13 cellular contexts compared by ENCODE assay signal in genomic region chr6:44452725-44453124, GRCh38.
DNase-seq lines count a peak whose midpoint lies in the region; ATAC-seq, FAIRE-seq and TF ChIP-seq lines count a peak whose summit lies in the region.
"Had no signal": no experiment of that assay in that cellular context is flagged by ENCODE, and none has a peak within 500 bp of the region (broad histone marks: within the 10 kb centered on the region; RNA-seq: fewer than 3 reads in every experiment).

No MANE protein-coding gene starts in this region.

- H3K27me3 ChIP-seq in BJ (ENCODE audit: control insufficient read depth, insufficient read depth, low read length) (no peaks in the 10 kb centered on the region), mammary epithelial cell (ENCODE audit: insufficient read depth, low read length) (no peaks in the 10 kb centered on the region)

- dilution Hi-C loops in mammary epithelial cell (cut with HindIII; ENCODE audit: low sequenced_read_pairs): no loop called here

- H3K4me2 ChIP-seq in mammary epithelial cell (ENCODE audit: insufficient read depth, low read depth, low read length): no peak overlapping the region

- intact Hi-C loops in mammary epithelial cell (cut with micrococcal nuclease): loop anchor here (1.0 kb wide), 1 partner anchor 21 kb away; no protein-coding TSS in a partner anchor

- POLR2A ChIA-PET in BJ (lab: Charles Lee): interaction anchor here (0.6 to 1.1 kb wide), 2 partner anchors 13 to 1153 kb away, joined by 3 read pairs; no protein-coding TSS in a partner anchor

- 17% methylated on average over 4 of the region's 4 CpGs for WGBS in mammary epithelial cell (ENCODE audit: low coverage, missing lambda C conversion rate)

- FAIRE-seq in HTR-8/SVneo (lab: Jason Lieb, UNC): peak; percentile 81
- FAIRE-seq: endometrium had no signal

- no TSS peak for BruUV-seq in mammary epithelial cell (replicated peaks; lab: Mats Ljungman, UMichigan)

- peaks cover 27% of the 10 kb centered on the region for H3K4me1 ChIP-seq in mammary epithelial cell (ENCODE audit: insufficient read depth, low read length)

- no peak overlapping the region for H2AFZ ChIP-seq in mammary epithelial cell (ENCODE audit: low read depth, low read length)

- H3K9me3 ChIP-seq in mammary epithelial cell (replicated peaks; ENCODE audit: insufficient read depth, low read length) (no peaks in the 10 kb centered on the region), T-helper 17 cell (ENCODE audit: control insufficient read depth, low read length, poor library complexity, severe bottlenecking) (no peaks in the 10 kb centered on the region)

- DNase-seq in BJ (ENCODE audit: low read depth) (peak; percentile 41), HTR-8/SVneo (ENCODE audit: insufficient read length, low spot score) (no peak), mammary epithelial cell (peak; percentile 89), kidney tubule cell (ENCODE audit: low spot score) (peak; percentile 97), T-helper 17 cell (no peak), DMS79 (lab: John Stamatoyannopoulos, UW) (no peak), NOMO-1 (lab: John Stamatoyannopoulos, UW; ENCODE audit: unreplicated experiment in 2 of 2) (no peak), NAMALWA (ENCODE audit: low spot score) (no peak)
- DNase-seq: activated CD4-positive, alpha-beta T cell treated with anti-CD3 and anti-CD28 coated beads for 48 hours; activated naive CD4-positive, alpha-beta T cell treated with anti-CD3 and anti-CD28 coated beads for 36 hours; KG1; stimulated activated CD4-positive, alpha-beta T cell treated with anti-CD3 and anti-CD28 coated beads, Interleukin-4, amount 100 ng/mL, for 1 hour had no signal

- no peaks in the 10 kb centered on the region for H3K79me2 ChIP-seq in mammary epithelial cell (ENCODE audit: insufficient read depth, low read length)

- H3K4me3 Mint-ChIP-seq in T-helper 17 cell: no peak overlapping the region
- H3K4me3 Mint-ChIP-seq: activated naive CD4-positive, alpha-beta T cell treated with anti-CD3 and anti-CD28 coated beads for 36 hours had no signal

- CTCF ChIA-PET in BJ (lab: Yijun Ruan, JAX) (interaction anchor here (0.8 to 1.3 kb wide), 4 partner anchors 10 to 50 kb away, joined by 3 to 5 read pairs (median 3); no protein-coding TSS in a partner anchor), mammary epithelial cell (lab: Charles Lee; ENCODE audit: low non-redundant PET) (interaction anchor here (0.6 kb wide), 1 partner anchor 555 kb away, joined by 3 read pairs; no protein-coding TSS in a partner anchor)

- no peaks in the 10 kb centered on the region for H4K20me1 ChIP-seq in mammary epithelial cell (ENCODE audit: insufficient read depth, low read length)

- peaks cover under 1% of the 10 kb centered on the region for H3K36me3 Mint-ChIP-seq in T-helper 17 cell (ENCODE audit: low read depth)

- H3K27me3 Mint-ChIP-seq in T-helper 17 cell: peaks cover 11% of the 10 kb centered on the region

- H3K36me3 ChIP-seq in BJ (ENCODE audit: control insufficient read depth, insufficient read depth, low read length): peaks cover 1% of the 10 kb centered on the region
- no peaks in the 10 kb centered on the region for H3K36me3 ChIP-seq in mammary epithelial cell (ENCODE audit: insufficient read depth, low read length)

- no peak for ATAC-seq in T-helper 17 cell

- no peak overlapping the region for H3K27ac Mint-ChIP-seq in T-helper 17 cell
- H3K27ac Mint-ChIP-seq: activated naive CD4-positive, alpha-beta T cell treated with anti-CD3 and anti-CD28 coated beads for 36 hours had no signal

- in situ Hi-C loops in mammary epithelial cell (cut with MboI; ENCODE audit: low sequenced_read_pairs in 2 of 2): no loop called here

- TF ChIP-seq CTCF in BJ (IDR thresholded peaks at IDR 0.05; ENCODE audit: insufficient read depth, low read depth, low read length) (no peak), mammary epithelial cell (conservative IDR thresholded peaks at IDR 0.05 in 1 of 2, IDR thresholded peaks at IDR 0.05 in 1 of 2; ENCODE audit: extremely low read depth in 1 of 2, insufficient read depth in 1 of 2, low read depth in 1 of 2, low read length in 2 of 2) (no peak)

- H3K4me3 ChIP-seq in BJ (ENCODE audit: low read depth, low read length) (no peak overlapping the region), mammary epithelial cell (replicated peaks in 1 of 3; ENCODE audit: insufficient read depth in 1 of 3, low read depth in 2 of 3, low read length in 3 of 3) (no peak overlapping the region)

- H3K4me1 Mint-ChIP-seq in T-helper 17 cell: peaks cover 15% of the 10 kb centered on the region

- peak overlapping the region; percentile 25 for H3K9ac ChIP-seq in mammary epithelial cell (ENCODE audit: insufficient read depth, low read length)

- H3K27ac ChIP-seq in mammary epithelial cell (ENCODE audit: insufficient read depth, low read depth, low read length): peak overlapping the region; percentile 72

Comparison
In these comparisons a context has a peak if more than half of its experiments do, and no peak if none do; other contexts are left out.
1. DNase-seq: peak in BJ (single experiment), mammary epithelial cell (single experiment) and kidney tubule cell (single experiment); none in HTR-8/SVneo (single experiment), T-helper 17 cell (0 of 3), DMS79 (single experiment), NOMO-1 (0 of 2) and NAMALWA (single experiment).